Comparison of ENCODE assay signal across 8 cellular contexts in genomic region chr3:153160451-153161137, GRCh38. TPM values are rescaled to one million over a fixed set of nuclear protein-coding genes. Genes with fewer than 3 reads are reported as not detected.
A peak's percentile ranks its signal among the peaks of the same experiment; 100 is the strongest.
DNase-seq lines count a peak whose midpoint lies in the region; ATAC-seq and TF ChIP-seq lines count a peak whose summit lies in the region.

No MANE protein-coding gene starts in this region.

- H3K79me2 ChIP-seq in osteoblast (ENCODE audit: insufficient read depth, low read length): peaks cover 35% of the 10 kb centered on the region

- peaks cover 15 to 50% (median 27%) of the 10 kb centered on the region in 4 donors for H3K4me1 Mint-ChIP-seq in CD4-positive, alpha-beta memory T cell
- H3K4me1 Mint-ChIP-seq in activated naive CD4-positive, alpha-beta T cell treated with anti-CD3 and anti-CD28 coated beads, Interleukin-2, amount 10 ng/mL, durations not matched to agents 7 days and 5 days: peaks cover 34% of the 10 kb centered on the region

- intact Hi-C loops in CD4-positive, alpha-beta memory T cell (cut with micrococcal nuclease): loop anchor here (1.0 to 10.0 kb wide), 7 partner anchors 20 to 1956 kb away; partner anchors contain the start of genes DHX36 and GPR171
- intact Hi-C loops in thyroid gland (cut with DNase I): no loop called here

- H3K27me3 ChIP-seq in CD4-positive, alpha-beta memory T cell (ENCODE audit: insufficient read depth, low read length): no peaks in the 10 kb centered on the region
- H3K27me3 ChIP-seq in osteoblast (ENCODE audit: insufficient read depth, low read length) (no peaks in the 10 kb centered on the region), thyroid gland (no peaks in the 10 kb centered on the region)

- H3K27ac ChIP-seq in CD4-positive, alpha-beta memory T cell (ENCODE audit: low read depth, low read length): peak overlapping the region; percentile 76
- H3K27ac ChIP-seq in osteoblast (ENCODE audit: low read depth, low read length) (peak overlapping the region; percentile 92), thyroid gland (peak overlapping the region; percentile 84 to 91 (median 89))

- H3K27me3 Mint-ChIP-seq in CD4-positive, alpha-beta memory T cell: no peaks in the 10 kb centered on the region
- H3K27me3 Mint-ChIP-seq in activated naive CD4-positive, alpha-beta T cell treated with anti-CD3 and anti-CD28 coated beads, Interleukin-2, amount 10 ng/mL, durations not matched to agents 7 days and 5 days: peaks cover 8% of the 10 kb centered on the region

- H3K4me2 ChIP-seq in osteoblast (ENCODE audit: insufficient read depth, low read length): peak overlapping the region; percentile 100

- CTCF ChIA-PET in CD4-positive, alpha-beta memory T cell (lab: Charles Lee; ENCODE audit: partially characterized antibody): interaction anchor here (0.8 to 12.2 kb wide), 23 partner anchors 10 to 608 kb away, joined by 3 to 191 read pairs (median 3); no protein-coding TSS in a partner anchor
- CTCF ChIA-PET in activated naive CD4-positive, alpha-beta T cell treated with anti-CD3 and anti-CD28 coated beads, Interleukin-2, amount 10 ng/mL, durations not matched to agents 7 days and 5 days (lab: Charles Lee): interaction anchor here (0.7 to 2.3 kb wide), 6 partner anchors 117 to 461 kb away, joined by 3 to 7 read pairs (median 4); no protein-coding TSS in a partner anchor

- TF ChIP-seq CTCF in osteoblast (IDR thresholded peaks at IDR 0.05; ENCODE audit: extremely low read depth, low read depth, low read length): no peak
- TF ChIP-seq CTCF in thyroid gland (IDR thresholded peaks at IDR 0.05): no peak

- no peaks in the 10 kb centered on the region for H3K9me3 ChIP-seq in CD4-positive, alpha-beta memory T cell (ENCODE audit: control insufficient read depth in 1 of 2, low read length in 2 of 2)
- no peaks in the 10 kb centered on the region for H3K9me3 ChIP-seq in osteoblast (ENCODE audit: low read depth, low read length)
- H3K9me3 ChIP-seq in thyroid gland: no peaks in the 10 kb centered on the region

- peaks cover 17% of the 10 kb centered on the region for H4K20me1 ChIP-seq in osteoblast (ENCODE audit: insufficient read depth, low read length)

- no peaks in the 10 kb centered on the region for H3K36me3 ChIP-seq in CD4-positive, alpha-beta memory T cell (ENCODE audit: insufficient read depth, low read length)
- H3K36me3 ChIP-seq in osteoblast (ENCODE audit: insufficient read depth, low read length): no peaks in the 10 kb centered on the region
- H3K36me3 ChIP-seq in thyroid gland: no peaks in the 10 kb centered on the region

- POLR2A ChIA-PET in CD4-positive, alpha-beta memory T cell (lab: Charles Lee; ENCODE audit: partially characterized antibody): interaction anchor here (0.6 to 8.5 kb wide), 33 partner anchors 10 to 1164 kb away, joined by 3 to 206 read pairs (median 5); partner anchors contain the start of gene DHX36

- TF ChIP-seq POLR2A in thyroid gland (IDR thresholded peaks at IDR 0.05): no peak

- H2AFZ ChIP-seq in osteoblast (ENCODE audit: low read length): peak overlapping the region; percentile 96

- peak overlapping the region; percentile 97 to 100 (median 99) for H3K4me3 Mint-ChIP-seq in CD4-positive, alpha-beta memory T cell
- H3K4me3 Mint-ChIP-seq in activated naive CD4-positive, alpha-beta T cell treated with anti-CD3 and anti-CD28 coated beads, Interleukin-2, amount 10 ng/mL, durations not matched to agents 7 days and 5 days: peak overlapping the region; percentile 95

- DNase-seq in CD4-positive, alpha-beta memory T cell: peak; percentile 63 to 90 (median 69)
- peak; percentile 95 for DNase-seq in SIG-M5 treated with dmso at 0.1 percent for 504 hours (lab: John Stamatoyannopoulos, UW; ENCODE audit: unreplicated experiment)
- peak; percentile 86 for DNase-seq in activated naive CD4-positive, alpha-beta T cell treated with anti-CD3 and anti-CD28 coated beads, Interleukin-2, amount 10 ng/mL, durations not matched to agents 7 days and 5 days
- DNase-seq in glomerular visceral epithelial cell (ENCODE audit: extremely low spot score): peak; percentile 85
- DNase-seq in osteoblast (ENCODE audit: insufficient read length, low spot score, missing footprints): peak; percentile 94
- peak; percentile 73 to 74 for DNase-seq in thyroid gland

- ATAC-seq in GM19438 (IDR thresholded peaks at IDR 0.05; ENCODE audit: low read depth, unreplicated experiment): peak; percentile 21
- ATAC-seq in HG03565 (IDR thresholded peaks at IDR 0.05; ENCODE audit: unreplicated experiment): peak; percentile 22

- peak overlapping the region; percentile 75 to 93 for H3K4me3 ChIP-seq in CD4-positive, alpha-beta memory T cell (ENCODE audit: low read length in 2 of 2)
- H3K4me3 ChIP-seq in osteoblast (ENCODE audit: insufficient read depth, low read length) (peak overlapping the region; percentile 95), thyroid gland (replicated peaks in 1 of 3) (peak overlapping the region; percentile 84 to 89 (median 88))

- peaks cover 0 to 2% (median 0%) of the 10 kb centered on the region in 8 donors for H3K9me3 Mint-ChIP-seq in CD4-positive, alpha-beta memory T cell
- no peaks in the 10 kb centered on the region for H3K9me3 Mint-ChIP-seq in activated naive CD4-positive, alpha-beta T cell treated with anti-CD3 and anti-CD28 coated beads, Interleukin-2, amount 10 ng/mL, durations not matched to agents 7 days and 5 days

- WGBS in thyroid gland, 2 donors: 0% methylated on average over 19 to 25 of the region's 43 CpGs

- peak overlapping the region; percentile 96 to 98 (median 98) for H3K27ac Mint-ChIP-seq in CD4-positive, alpha-beta memory T cell
- peak overlapping the region; percentile 99 for H3K27ac Mint-ChIP-seq in activated naive CD4-positive, alpha-beta T cell treated with anti-CD3 and anti-CD28 coated beads, Interleukin-2, amount 10 ng/mL, durations not matched to agents 7 days and 5 days

- H3K4me1 ChIP-seq in CD4-positive, alpha-beta memory T cell (ENCODE audit: insufficient read depth, low read length): peaks cover 24% of the 10 kb centered on the region
- H3K4me1 ChIP-seq in osteoblast (ENCODE audit: insufficient read depth, low read length): peaks cover 11% of the 10 kb centered on the region
- peaks cover 17% of the 10 kb centered on the region in 2 donors for H3K4me1 ChIP-seq in thyroid gland

- peaks cover 0 to 23% of the 10 kb centered on the region in 2 donors for H3K36me3 Mint-ChIP-seq in CD4-positive, alpha-beta memory T cell
- H3K36me3 Mint-ChIP-seq in activated naive CD4-positive, alpha-beta T cell treated with anti-CD3 and anti-CD28 coated beads, Interleukin-2, amount 10 ng/mL, durations not matched to agents 7 days and 5 days: peaks cover 29% of the 10 kb centered on the region

RNA-seq across cellular contexts. Expression of gene RAP2B, which starts 1.4 kb away (rescaled TPM):
- 10 to 100 TPM; 41.1 to 42.3 TPM for total RNA-seq in CD4-positive, alpha-beta memory T cell
- 10 to 100 TPM; 13.8 to 19.6 TPM for polyA plus RNA-seq in CD4-positive, alpha-beta memory T cell
- total RNA-seq in osteoblast (20.3 and 22.4 TPM in 2 replicates), thyroid gland (10 to 100 TPM in 3 of 4 donors, 1 to 10 TPM in 1; 8.9 to 11.0 (median 10.1) TPM)

Comparison
In these comparisons a context has a peak if more than half of its experiments do, and no peak if none do; other contexts are left out.
1. Peak in every context shown above with its lines: DNase-seq, ATAC-seq, H3K4me3 ChIP-seq and H3K27ac ChIP-seq.